ENCODE assay signal across 16 cellular contexts in the genomic region with DNA sequence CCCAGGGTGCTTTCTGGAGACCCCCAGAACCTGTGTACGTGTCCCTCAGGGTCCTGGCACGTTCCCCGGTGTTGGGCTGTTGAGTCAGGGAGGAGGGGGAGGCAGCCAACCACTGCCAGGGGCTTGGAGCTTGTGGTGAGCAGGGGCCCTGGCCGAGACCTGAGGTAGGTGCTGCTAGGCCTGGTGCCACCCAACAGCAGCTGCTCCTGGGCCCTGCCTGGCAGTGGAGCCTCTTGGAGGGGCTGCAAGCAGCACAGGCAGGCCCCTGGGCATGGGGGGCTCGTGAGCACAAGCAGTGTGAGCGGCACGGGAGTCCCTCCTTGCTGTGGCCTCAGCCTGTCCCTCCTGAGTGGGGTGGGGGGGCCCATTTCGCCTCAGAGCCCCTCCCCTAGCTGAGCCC. TPM values are rescaled to one million over a fixed set of nuclear protein-coding genes. Genes with fewer than 3 reads are reported as not detected.
A peak's percentile ranks its signal among the peaks of the same experiment; 100 is the strongest.
DNase-seq lines count a peak whose midpoint lies in the region; ATAC-seq, FAIRE-seq and TF ChIP-seq lines count a peak whose summit lies in the region.
"Had no signal": no experiment of that assay in that cellular context is flagged by ENCODE, and none has a peak within 500 bp of the region (broad histone marks: within the 10 kb centered on the region; RNA-seq: fewer than 3 reads in every experiment).

No MANE protein-coding gene starts in this region.

- H3K36me3 Mint-ChIP-seq in dendritic cell treated with granulocyte-macrophage colony-stimulating factor and Interleukin-4, amounts not matched to agents 40 ng/mL and 50 ng/mL, for 4 days (ENCODE audit: low read depth), result peaks cover 94% of the 10 kb centered on the region

- 100% methylated on average over 3 of the region's 8 CpGs for WGBS in HepG2 (ENCODE audit: low lambda C conversion rate)
- WGBS in right lobe of liver (ENCODE audit: insufficient coverage, low coverage, low lambda C conversion rate, missing lambda C conversion rate), result no CpG with 5 or more reads among the region's 8 CpGs

- H4K20me1 ChIP-seq in HepG2 (ENCODE audit: insufficient read depth, low read length) (no peaks in the 10 kb centered on the region), Karpas-422 (ENCODE audit: insufficient read depth, low read depth, low read length) (peaks cover 11% of the 10 kb centered on the region; the same call in 1 of the 2 replicates)

- intact Hi-C loops in HepG2 (cut with micrococcal nuclease; ENCODE audit: unreplicated experiment) (no loop called here), right lobe of liver (cut with DNase I) (no loop called here)
- intact Hi-C loops in dendritic cell treated with granulocyte-macrophage colony-stimulating factor and Interleukin-4, amounts not matched to agents 40 ng/mL and 50 ng/mL, for 4 days (cut with micrococcal nuclease), result loop anchor here (5.0 kb wide), 1 partner anchor 46 kb away; no protein-coding TSS in a partner anchor

- H3K4me3 Mint-ChIP-seq in dendritic cell treated with granulocyte-macrophage colony-stimulating factor and Interleukin-4, amounts not matched to agents 40 ng/mL and 50 ng/mL, for 4 days, result no peak overlapping the region
- H3K4me3 Mint-ChIP-seq: HFFc6 had no signal

- H3K4me2 ChIP-seq in HepG2 (ENCODE audit: low read depth, low read length), result no peak overlapping the region
- H3K4me2 ChIP-seq in Karpas-422 (ENCODE audit: low read depth, low read length, poor library complexity, severe bottlenecking), result no peak overlapping the region
- H3K4me2 ChIP-seq: KMS-11, PC-9 had no signal

- no peaks in the 10 kb centered on the region for H3K27me3 ChIP-seq in HepG2 (ENCODE audit: control insufficient read depth in 1 of 2, insufficient read depth in 2 of 2, low read length in 2 of 2)
- no peaks in the 10 kb centered on the region for H3K27me3 ChIP-seq in right lobe of liver
- no peaks in the 10 kb centered on the region for H3K27me3 ChIP-seq in Karpas-422 (ENCODE audit: low read length)

- H3K9me3 ChIP-seq in HepG2 (ENCODE audit: low read length) (no peaks in the 10 kb centered on the region), right lobe of liver (no peaks in the 10 kb centered on the region), Karpas-422 (ENCODE audit: low read length) (no peaks in the 10 kb centered on the region)

- H3K4me3 ChIP-seq in HepG2 (replicated peaks in 1 of 3; ENCODE audit: insufficient read depth in 1 of 3, low read depth in 2 of 3, low read length in 3 of 3) (no peak overlapping the region), right lobe of liver (no peak overlapping the region), Karpas-422 (ENCODE audit: low read length) (no peak overlapping the region)
- H3K4me3 ChIP-seq: PC-9 had no signal

- TF ChIP-seq POLR2A in HepG2 (IDR thresholded peaks at IDR 0.05; ENCODE audit: insufficient read depth in 1 of 2, low read depth in 2 of 2, low read length in 2 of 2) (no peak), right lobe of liver (IDR thresholded peaks at IDR 0.05) (no peak)

- H3K4me1 Mint-ChIP-seq in dendritic cell treated with granulocyte-macrophage colony-stimulating factor and Interleukin-4, amounts not matched to agents 40 ng/mL and 50 ng/mL, for 4 days (ENCODE audit: low read depth), result peaks cover 55% of the 10 kb centered on the region

- TF ChIP-seq CTCF in HepG2 (CRISPR knock-in tag; IDR thresholded peaks at IDR 0.05) (no peak), right lobe of liver (IDR thresholded peaks at IDR 0.05) (no peak)

- no peaks in the 10 kb centered on the region for H3K9me3 Mint-ChIP-seq in dendritic cell treated with granulocyte-macrophage colony-stimulating factor and Interleukin-4, amounts not matched to agents 40 ng/mL and 50 ng/mL, for 4 days
- H3K9me3 Mint-ChIP-seq: CD8-positive, alpha-beta memory T cell; HFFc6 had no signal

- DNase-seq in HepG2 (ENCODE audit: low spot score), result no peak
- no peak for DNase-seq in right lobe of liver
- no peak for DNase-seq in Karpas-422
- DNase-seq in DMS114 treated with DMSO at 0.1 percent for 48 hours (lab: John Stamatoyannopoulos, UW; ENCODE audit: unreplicated experiment), result no peak
- no peak for DNase-seq in OCI-M2 (lab: John Stamatoyannopoulos, UW; ENCODE audit: unreplicated experiment)
- DNase-seq in COLO668 (lab: John Stamatoyannopoulos, UW; ENCODE audit: unreplicated experiment), result no peak
- no peak for DNase-seq in NCI-H2107 treated with DMSO at 0.1 percent for 48 hours (lab: John Stamatoyannopoulos, UW; ENCODE audit: unreplicated experiment)
- DNase-seq: HFFc6, MM.1S, NCI-H1105, NCI-H187, NCI-H446, PC-9 had no signal

- no peak overlapping the region for H3K27ac ChIP-seq in HepG2 (ENCODE audit: extremely low read length, insufficient read depth, low read length)
- no peak overlapping the region for H3K27ac ChIP-seq in right lobe of liver
- peak overlapping the region; percentile 97 for H3K27ac ChIP-seq in Karpas-422 (ENCODE audit: low read length)
- H3K27ac ChIP-seq: KMS-11, PC-9 had no signal

- no peak for FAIRE-seq in HepG2 (lab: Jason Lieb, UNC)

- H3K9me2 ChIP-seq in Karpas-422 (replicated peaks; ENCODE audit: insufficient read depth, low read length), result no peaks in the 10 kb centered on the region

- TF ChIP-seq EP300 in HepG2 (IDR thresholded peaks at IDR 0.05; ENCODE audit: low read depth in 2 of 2, low read length in 2 of 2), result no peak
- TF ChIP-seq EP300 in HepG2 (CRISPR knock-in tag; IDR thresholded peaks at IDR 0.05; ENCODE audit: borderline replicate concordance), result no peak

- H3K36me3 ChIP-seq in HepG2 (replicated peaks in 1 of 2; ENCODE audit: control insufficient read depth in 1 of 2, insufficient read depth in 2 of 2, low read length in 2 of 2), result peaks cover 20 to 21% of the 10 kb centered on the region in 2 experiments; a peak in 4 of 5 replicates
- peaks cover 0 to 10% (median 2%) of the 10 kb centered on the region in 4 donors for H3K36me3 ChIP-seq in right lobe of liver
- 0 out of 2 replicates have a peak, but pooled peaks cover 5% of the 10 kb centered on the region for H3K36me3 ChIP-seq in Karpas-422 (ENCODE audit: insufficient read depth, low read length)

- no peaks in the 10 kb centered on the region for H3K27me3 Mint-ChIP-seq in dendritic cell treated with granulocyte-macrophage colony-stimulating factor and Interleukin-4, amounts not matched to agents 40 ng/mL and 50 ng/mL, for 4 days

- POLR2A ChIA-PET in HepG2 (lab: Yijun Ruan, JAX), result no interaction called here

- CTCF ChIA-PET in HepG2 (lab: Yijun Ruan, JAX; ENCODE audit: low intra/inter-chr PET ratio, low total read pairs), result no interaction called here

- no peaks in the 10 kb centered on the region for H3K4me1 ChIP-seq in HepG2 (ENCODE audit: insufficient read depth, low read length)
- peaks cover 0 to 35% (median 15%) of the 10 kb centered on the region in 4 donors for H3K4me1 ChIP-seq in right lobe of liver
- peaks cover 82% of the 10 kb centered on the region for H3K4me1 ChIP-seq in Karpas-422 (ENCODE audit: low read length)

- in situ Hi-C loops in HepG2 (cut with HindIII; ENCODE audit: extremely low pct_ligation_motif_present, low pct_unique_long_range_greater_than_20kb), result no loop called here

- no peak for TF ChIP-seq RAD21 in HepG2 (CRISPR knock-in tag; IDR thresholded peaks at IDR 0.05)

- H2AFZ ChIP-seq in HepG2 (ENCODE audit: low read length) (no peak overlapping the region), Karpas-422 (ENCODE audit: low read length) (no peak overlapping the region)
- H2AFZ ChIP-seq: PC-9 had no signal

- ATAC-seq in HepG2 (no peak), right lobe of liver (no peak)

- peaks cover 5% of the 10 kb centered on the region for H3K79me2 ChIP-seq in HepG2 (ENCODE audit: insufficient read depth, low read length)
- H3K79me2 ChIP-seq in Karpas-422 (ENCODE audit: low read length), result peaks cover 27% of the 10 kb centered on the region

- H3K9ac ChIP-seq in HepG2 (ENCODE audit: insufficient read depth, low read depth, low read length), result no peak overlapping the region
- H3K9ac ChIP-seq in Karpas-422 (ENCODE audit: low read length), result no peak overlapping the region
- H3K9ac ChIP-seq: KMS-11 had no signal

- BruUV-seq in HepG2 (replicated peaks; lab: Mats Ljungman, UMichigan), result no TSS peak

- peak overlapping the region; percentile 56 for H3K27ac Mint-ChIP-seq in dendritic cell treated with granulocyte-macrophage colony-stimulating factor and Interleukin-4, amounts not matched to agents 40 ng/mL and 50 ng/mL, for 4 days
- H3K27ac Mint-ChIP-seq: HFFc6 had no signal

RNA-seq across cellular contexts. Expression of a gene that starts 7.2 kb away (rescaled TPM):
- total RNA-seq in HepG2 (2016; rRNA removed; fragmentation: Illumina TruSeq; extraction: Trizol), result 12.5 and 19.0 TPM in 2 replicates
- total RNA-seq in HepG2 (2016; cell fraction: cytosol; rRNA removed; fragmentation: Illumina TruSeq; extraction: Trizol; ENCODE audit: low read depth), result 2.8 and 3.8 TPM in 2 replicates
- 9.4 and 19.8 TPM in 2 replicates for total RNA-seq in HepG2 (2016; cell fraction: insoluble cytoplasmic fraction; rRNA removed; fragmentation: Illumina TruSeq; extraction: Trizol)
- total RNA-seq in HepG2 (2016; cell fraction: membrane; rRNA removed; fragmentation: Illumina TruSeq; extraction: Trizol), result 6.0 and 7.6 TPM in 2 replicates
- total RNA-seq in HepG2 (2016; cell fraction: nucleus; rRNA removed; fragmentation: Illumina TruSeq; extraction: Trizol), result 18.8 and 19.9 TPM in 2 replicates
- polyA plus RNA-seq in HepG2 (2011; rRNA removed), result 14.4 and 18.7 TPM in 2 replicates
- polyA plus RNA-seq in HepG2 (2011; cell fraction: cytosol; rRNA removed), result 10.0 and 18.1 TPM in 2 replicates
- 88.6 and 104 TPM in 2 replicates for polyA plus RNA-seq in HepG2 (2011; cell fraction: nucleus; rRNA removed)
- 10.9 and 17.7 TPM in 2 replicates for polyA plus RNA-seq in HepG2 (2012)
- 3.5 and 4.0 TPM in 2 replicates for polyA plus RNA-seq in HepG2 (2016; cell fraction: cytosol; fragmentation: Illumina TruSeq; extraction: Trizol; ENCODE audit: low read depth)
- 9.5 and 12.3 TPM in 2 replicates for polyA plus RNA-seq in HepG2 (2016; cell fraction: insoluble cytoplasmic fraction; fragmentation: Illumina TruSeq; extraction: Trizol; ENCODE audit: low read depth)
- 4.9 and 5.3 TPM in 2 replicates for polyA plus RNA-seq in HepG2 (2016; cell fraction: membrane; fragmentation: Illumina TruSeq; extraction: Trizol; ENCODE audit: low read depth)
- 54.2 and 57.7 TPM in 2 replicates for polyA plus RNA-seq in HepG2 (2016; cell fraction: nucleus; fragmentation: Illumina TruSeq; extraction: Trizol; ENCODE audit: insufficient read depth, low read depth)
- polyA minus RNA-seq in HepG2 (2011; rRNA and poly(A)+ RNA removed; ENCODE audit: low replicate concordance), result 9.7 and 16.7 TPM in 2 replicates
- polyA minus RNA-seq in HepG2 (2011; cell fraction: cytosol; rRNA and poly(A)+ RNA removed), result 6.4 and 6.9 TPM in 2 replicates
- polyA minus RNA-seq in HepG2 (2011; cell fraction: nucleus; rRNA and poly(A)+ RNA removed), result 7.5 and 7.7 TPM in 2 replicates
- 10 to 100 TPM; 51.1 to 67.8 (median 59.2) TPM for total RNA-seq in right lobe of liver
- total RNA-seq in Karpas-422 (2014; rRNA removed; shearing (Covaris generic); ENCODE audit: low replicate concordance), result 20.0 and 64.1 TPM in 2 replicates

RNA-seq across cellular contexts. Expression of a gene that starts 7.9 kb away (rescaled TPM):
- total RNA-seq in HepG2 (2016; rRNA removed; fragmentation: Illumina TruSeq; extraction: Trizol) (16.2 and 21.5 TPM in 2 replicates), right lobe of liver (10 to 100 TPM; 18.9 to 30.2 (median 22.8) TPM)
- 8.1 and 8.5 TPM in 2 replicates for total RNA-seq in HepG2 (2016; cell fraction: cytosol; rRNA removed; fragmentation: Illumina TruSeq; extraction: Trizol; ENCODE audit: low read depth)
- 14.1 and 20.1 TPM in 2 replicates for total RNA-seq in HepG2 (2016; cell fraction: insoluble cytoplasmic fraction; rRNA removed; fragmentation: Illumina TruSeq; extraction: Trizol)
- total RNA-seq in HepG2 (2016; cell fraction: membrane; rRNA removed; fragmentation: Illumina TruSeq; extraction: Trizol), result 15.9 and 17.7 TPM in 2 replicates
- total RNA-seq in HepG2 (2016; cell fraction: nucleus; rRNA removed; fragmentation: Illumina TruSeq; extraction: Trizol), result 12.3 and 17.7 TPM in 2 replicates
- polyA plus RNA-seq in HepG2 (2011; rRNA removed), result 28.9 and 36.8 TPM in 2 replicates
- 15.8 and 28.0 TPM in 2 replicates for polyA plus RNA-seq in HepG2 (2011; cell fraction: cytosol; rRNA removed)
- 241 and 327 TPM in 2 replicates for polyA plus RNA-seq in HepG2 (2011; cell fraction: nucleus; rRNA removed)
- polyA plus RNA-seq in HepG2 (2012), result 19.6 and 35.2 TPM in 2 replicates
- polyA plus RNA-seq in HepG2 (2016; cell fraction: cytosol; fragmentation: Illumina TruSeq; extraction: Trizol; ENCODE audit: low read depth), result 10.4 and 11.2 TPM in 2 replicates
- polyA plus RNA-seq in HepG2 (2016; cell fraction: insoluble cytoplasmic fraction; fragmentation: Illumina TruSeq; extraction: Trizol; ENCODE audit: low read depth), result 19.9 and 22.8 TPM in 2 replicates
- 15.2 and 16.9 TPM in 2 replicates for polyA plus RNA-seq in HepG2 (2016; cell fraction: membrane; fragmentation: Illumina TruSeq; extraction: Trizol; ENCODE audit: low read depth)
- polyA plus RNA-seq in HepG2 (2016; cell fraction: nucleus; fragmentation: Illumina TruSeq; extraction: Trizol; ENCODE audit: insufficient read depth, low read depth), result 56.6 and 60.9 TPM in 2 replicates
- polyA minus RNA-seq in HepG2 (2011; rRNA and poly(A)+ RNA removed; ENCODE audit: low replicate concordance), result 22.4 and 30.1 TPM in 2 replicates
- 9.7 and 11.7 TPM in 2 replicates for polyA minus RNA-seq in HepG2 (2011; cell fraction: cytosol; rRNA and poly(A)+ RNA removed)
- polyA minus RNA-seq in HepG2 (2011; cell fraction: nucleus; rRNA and poly(A)+ RNA removed), result 14.4 and 18.2 TPM in 2 replicates
- 46.7 and 117 TPM in 2 replicates for total RNA-seq in Karpas-422 (2014; rRNA removed; shearing (Covaris generic); ENCODE audit: low replicate concordance)

RNA-seq across cellular contexts. Expression of a gene that starts 23.1 kb away (rescaled TPM):
- total RNA-seq in HepG2 (2016; rRNA removed; fragmentation: Illumina TruSeq; extraction: Trizol) (0.15 and 0.58 TPM in 2 replicates), right lobe of liver (10 to 100 TPM in 1 of 6 experiments, 1 to 10 TPM in 5; 3.9 to 12.3 (median 7.2) TPM)
- 0.20 and 0.35 TPM in 2 replicates for total RNA-seq in HepG2 (2016; cell fraction: cytosol; rRNA removed; fragmentation: Illumina TruSeq; extraction: Trizol; ENCODE audit: low read depth)
- 0.19 TPM in 2 replicates for total RNA-seq in HepG2 (2016; cell fraction: insoluble cytoplasmic fraction; rRNA removed; fragmentation: Illumina TruSeq; extraction: Trizol)
- total RNA-seq in HepG2 (2016; cell fraction: membrane; rRNA removed; fragmentation: Illumina TruSeq; extraction: Trizol), result 1.1 and 1.4 TPM in 2 replicates
- total RNA-seq in HepG2 (2016; cell fraction: nucleus; rRNA removed; fragmentation: Illumina TruSeq; extraction: Trizol), result 0.47 and 0.56 TPM in 2 replicates
- polyA plus RNA-seq in HepG2 (2011; rRNA removed), result 1.1 TPM in 2 replicates
- polyA plus RNA-seq in HepG2 (2011; cell fraction: cytosol; rRNA removed), result 0.99 and 1.7 TPM in 2 replicates
- 2.5 and 4.2 TPM in 2 replicates for polyA plus RNA-seq in HepG2 (2011; cell fraction: nucleus; rRNA removed)
- 1.6 and 3.8 TPM in 2 replicates for polyA plus RNA-seq in HepG2 (2012)
- 1.3 and 1.4 TPM in 2 replicates for polyA plus RNA-seq in HepG2 (2016; cell fraction: cytosol; fragmentation: Illumina TruSeq; extraction: Trizol; ENCODE audit: low read depth)
- 1.1 and 1.4 TPM in 2 replicates for polyA plus RNA-seq in HepG2 (2016; cell fraction: insoluble cytoplasmic fraction; fragmentation: Illumina TruSeq; extraction: Trizol; ENCODE audit: low read depth)
- polyA plus RNA-seq in HepG2 (2016; cell fraction: membrane; fragmentation: Illumina TruSeq; extraction: Trizol; ENCODE audit: low read depth), result 2.9 and 3.6 TPM in 2 replicates
- polyA plus RNA-seq in HepG2 (2016; cell fraction: nucleus; fragmentation: Illumina TruSeq; extraction: Trizol; ENCODE audit: insufficient read depth, low read depth), result 2.0 and 2.3 TPM in 2 replicates
- polyA minus RNA-seq in HepG2 (2011; rRNA and poly(A)+ RNA removed; ENCODE audit: low replicate concordance), result 0.78 and 0.84 TPM in 2 replicates
- 0.30 and 0.79 TPM in 2 replicates for polyA minus RNA-seq in HepG2 (2011; cell fraction: cytosol; rRNA and poly(A)+ RNA removed)
- polyA minus RNA-seq in HepG2 (2011; cell fraction: nucleus; rRNA and poly(A)+ RNA removed), result 0.37 and 0.39 TPM in 2 replicates
- not detected in 2 replicates for total RNA-seq in Karpas-422 (2014; rRNA removed; shearing (Covaris generic); ENCODE audit: low replicate concordance)
- polyA plus RNA-seq: CD8-positive, alpha-beta memory T cell had no signal

RNA-seq across cellular contexts. Expression of a gene that starts 51.2 kb away (rescaled TPM):
- total RNA-seq in HepG2 (2016; rRNA removed; fragmentation: Illumina TruSeq; extraction: Trizol) (5.8 and 15.7 TPM in 2 replicates), right lobe of liver (10 to 100 TPM; 10.4 to 22.6 (median 14.6) TPM)
- 3.8 and 4.4 TPM in 2 replicates for total RNA-seq in HepG2 (2016; cell fraction: cytosol; rRNA removed; fragmentation: Illumina TruSeq; extraction: Trizol; ENCODE audit: low read depth)
- total RNA-seq in HepG2 (2016; cell fraction: insoluble cytoplasmic fraction; rRNA removed; fragmentation: Illumina TruSeq; extraction: Trizol), result 4.6 and 17.4 TPM in 2 replicates
- 4.6 and 5.1 TPM in 2 replicates for total RNA-seq in HepG2 (2016; cell fraction: membrane; rRNA removed; fragmentation: Illumina TruSeq; extraction: Trizol)
- total RNA-seq in HepG2 (2016; cell fraction: nucleus; rRNA removed; fragmentation: Illumina TruSeq; extraction: Trizol), result 23.1 and 29.5 TPM in 2 replicates
- polyA plus RNA-seq in HepG2 (2011; rRNA removed), result 14.6 and 23.7 TPM in 2 replicates
- polyA plus RNA-seq in HepG2 (2011; cell fraction: cytosol; rRNA removed), result 2.6 and 4.8 TPM in 2 replicates
- polyA plus RNA-seq in HepG2 (2011; cell fraction: nucleus; rRNA removed), result 276 and 340 TPM in 2 replicates
- polyA plus RNA-seq in HepG2 (2012), result 13.4 and 15.8 TPM in 2 replicates
- polyA plus RNA-seq in HepG2 (2016; cell fraction: cytosol; fragmentation: Illumina TruSeq; extraction: Trizol; ENCODE audit: low read depth), result 0.95 and 1.2 TPM in 2 replicates
- polyA plus RNA-seq in HepG2 (2016; cell fraction: insoluble cytoplasmic fraction; fragmentation: Illumina TruSeq; extraction: Trizol; ENCODE audit: low read depth), result 3.6 and 4.4 TPM in 2 replicates
- polyA plus RNA-seq in HepG2 (2016; cell fraction: membrane; fragmentation: Illumina TruSeq; extraction: Trizol; ENCODE audit: low read depth), result 0.86 and 2.1 TPM in 2 replicates
- polyA plus RNA-seq in HepG2 (2016; cell fraction: nucleus; fragmentation: Illumina TruSeq; extraction: Trizol; ENCODE audit: insufficient read depth, low read depth), result 62.8 and 72.9 TPM in 2 replicates
- 11.6 and 16.8 TPM in 2 replicates for polyA minus RNA-seq in HepG2 (2011; rRNA and poly(A)+ RNA removed; ENCODE audit: low replicate concordance)
- polyA minus RNA-seq in HepG2 (2011; cell fraction: cytosol; rRNA and poly(A)+ RNA removed), result 2.7 and 4.0 TPM in 2 replicates
- polyA minus RNA-seq in HepG2 (2011; cell fraction: nucleus; rRNA and poly(A)+ RNA removed), result 32.9 and 40.9 TPM in 2 replicates
- total RNA-seq in Karpas-422 (2014; rRNA removed; shearing (Covaris generic); ENCODE audit: low replicate concordance), result 16.9 and 32.5 TPM in 2 replicates

RNA-seq across cellular contexts. Expression of a gene that starts 57.4 kb away (rescaled TPM):
- total RNA-seq in HepG2 (2016; rRNA removed; fragmentation: Illumina TruSeq; extraction: Trizol) (4.0 and 13.9 TPM in 2 replicates), right lobe of liver (10 to 100 TPM; 19.6 to 30.5 (median 23.0) TPM)
- total RNA-seq in HepG2 (2016; cell fraction: cytosol; rRNA removed; fragmentation: Illumina TruSeq; extraction: Trizol; ENCODE audit: low read depth), result 7.1 and 8.7 TPM in 2 replicates
- total RNA-seq in HepG2 (2016; cell fraction: insoluble cytoplasmic fraction; rRNA removed; fragmentation: Illumina TruSeq; extraction: Trizol), result 4.1 and 13.9 TPM in 2 replicates
- 4.4 and 4.6 TPM in 2 replicates for total RNA-seq in HepG2 (2016; cell fraction: membrane; rRNA removed; fragmentation: Illumina TruSeq; extraction: Trizol)
- 23.1 and 23.7 TPM in 2 replicates for total RNA-seq in HepG2 (2016; cell fraction: nucleus; rRNA removed; fragmentation: Illumina TruSeq; extraction: Trizol)
- 14.9 and 19.7 TPM in 2 replicates for polyA plus RNA-seq in HepG2 (2011; rRNA removed)
- 1.8 and 3.9 TPM in 2 replicates for polyA plus RNA-seq in HepG2 (2011; cell fraction: cytosol; rRNA removed)
- polyA plus RNA-seq in HepG2 (2011; cell fraction: nucleus; rRNA removed), result 257 and 366 TPM in 2 replicates
- 15.0 and 23.8 TPM in 2 replicates for polyA plus RNA-seq in HepG2 (2012)
- polyA plus RNA-seq in HepG2 (2016; cell fraction: cytosol; fragmentation: Illumina TruSeq; extraction: Trizol; ENCODE audit: low read depth), result 0.86 TPM in 2 replicates
- 3.2 and 5.7 TPM in 2 replicates for polyA plus RNA-seq in HepG2 (2016; cell fraction: insoluble cytoplasmic fraction; fragmentation: Illumina TruSeq; extraction: Trizol; ENCODE audit: low read depth)
- polyA plus RNA-seq in HepG2 (2016; cell fraction: membrane; fragmentation: Illumina TruSeq; extraction: Trizol; ENCODE audit: low read depth), result 2.1 TPM in 2 replicates
- 72.4 and 82.8 TPM in 2 replicates for polyA plus RNA-seq in HepG2 (2016; cell fraction: nucleus; fragmentation: Illumina TruSeq; extraction: Trizol; ENCODE audit: insufficient read depth, low read depth)
- polyA minus RNA-seq in HepG2 (2011; rRNA and poly(A)+ RNA removed; ENCODE audit: low replicate concordance), result 7.7 and 20.9 TPM in 2 replicates
- polyA minus RNA-seq in HepG2 (2011; cell fraction: cytosol; rRNA and poly(A)+ RNA removed), result 3.9 and 4.2 TPM in 2 replicates
- polyA minus RNA-seq in HepG2 (2011; cell fraction: nucleus; rRNA and poly(A)+ RNA removed), result 34.9 and 37.9 TPM in 2 replicates
- total RNA-seq in Karpas-422 (2014; rRNA removed; shearing (Covaris generic); ENCODE audit: low replicate concordance), result 42.3 and 89.8 TPM in 2 replicates
